Comparison of ENCODE assay signal across 1 cellular context in the genomic region with DNA sequence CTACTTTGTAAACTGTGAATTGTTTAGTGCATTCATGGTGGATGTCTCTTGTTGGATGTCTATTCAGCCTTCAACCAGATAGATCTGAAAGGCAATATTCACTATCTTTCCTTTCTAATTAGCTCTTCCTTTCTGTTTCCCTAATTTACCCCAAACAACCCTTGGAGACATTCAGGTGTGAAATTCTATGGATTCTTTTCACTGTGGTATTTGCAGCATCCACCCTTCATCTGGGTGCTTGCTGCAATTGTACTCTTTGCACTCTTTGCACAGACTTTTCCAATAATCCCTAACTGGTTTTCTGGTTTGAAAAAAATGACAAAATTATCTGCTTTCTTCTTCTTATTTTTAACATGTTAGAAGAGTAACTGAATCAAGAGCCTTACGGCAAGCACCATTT.
TF ChIP-seq lines count a peak whose summit lies in the region.

No MANE protein-coding gene starts in this region.

TF ChIP-seq in GM23338, 12 proteins besides CTCF, POLR2A, EP300 and RAD21 (continued from another document):
- TF ChIP-seq, protein P1, sequence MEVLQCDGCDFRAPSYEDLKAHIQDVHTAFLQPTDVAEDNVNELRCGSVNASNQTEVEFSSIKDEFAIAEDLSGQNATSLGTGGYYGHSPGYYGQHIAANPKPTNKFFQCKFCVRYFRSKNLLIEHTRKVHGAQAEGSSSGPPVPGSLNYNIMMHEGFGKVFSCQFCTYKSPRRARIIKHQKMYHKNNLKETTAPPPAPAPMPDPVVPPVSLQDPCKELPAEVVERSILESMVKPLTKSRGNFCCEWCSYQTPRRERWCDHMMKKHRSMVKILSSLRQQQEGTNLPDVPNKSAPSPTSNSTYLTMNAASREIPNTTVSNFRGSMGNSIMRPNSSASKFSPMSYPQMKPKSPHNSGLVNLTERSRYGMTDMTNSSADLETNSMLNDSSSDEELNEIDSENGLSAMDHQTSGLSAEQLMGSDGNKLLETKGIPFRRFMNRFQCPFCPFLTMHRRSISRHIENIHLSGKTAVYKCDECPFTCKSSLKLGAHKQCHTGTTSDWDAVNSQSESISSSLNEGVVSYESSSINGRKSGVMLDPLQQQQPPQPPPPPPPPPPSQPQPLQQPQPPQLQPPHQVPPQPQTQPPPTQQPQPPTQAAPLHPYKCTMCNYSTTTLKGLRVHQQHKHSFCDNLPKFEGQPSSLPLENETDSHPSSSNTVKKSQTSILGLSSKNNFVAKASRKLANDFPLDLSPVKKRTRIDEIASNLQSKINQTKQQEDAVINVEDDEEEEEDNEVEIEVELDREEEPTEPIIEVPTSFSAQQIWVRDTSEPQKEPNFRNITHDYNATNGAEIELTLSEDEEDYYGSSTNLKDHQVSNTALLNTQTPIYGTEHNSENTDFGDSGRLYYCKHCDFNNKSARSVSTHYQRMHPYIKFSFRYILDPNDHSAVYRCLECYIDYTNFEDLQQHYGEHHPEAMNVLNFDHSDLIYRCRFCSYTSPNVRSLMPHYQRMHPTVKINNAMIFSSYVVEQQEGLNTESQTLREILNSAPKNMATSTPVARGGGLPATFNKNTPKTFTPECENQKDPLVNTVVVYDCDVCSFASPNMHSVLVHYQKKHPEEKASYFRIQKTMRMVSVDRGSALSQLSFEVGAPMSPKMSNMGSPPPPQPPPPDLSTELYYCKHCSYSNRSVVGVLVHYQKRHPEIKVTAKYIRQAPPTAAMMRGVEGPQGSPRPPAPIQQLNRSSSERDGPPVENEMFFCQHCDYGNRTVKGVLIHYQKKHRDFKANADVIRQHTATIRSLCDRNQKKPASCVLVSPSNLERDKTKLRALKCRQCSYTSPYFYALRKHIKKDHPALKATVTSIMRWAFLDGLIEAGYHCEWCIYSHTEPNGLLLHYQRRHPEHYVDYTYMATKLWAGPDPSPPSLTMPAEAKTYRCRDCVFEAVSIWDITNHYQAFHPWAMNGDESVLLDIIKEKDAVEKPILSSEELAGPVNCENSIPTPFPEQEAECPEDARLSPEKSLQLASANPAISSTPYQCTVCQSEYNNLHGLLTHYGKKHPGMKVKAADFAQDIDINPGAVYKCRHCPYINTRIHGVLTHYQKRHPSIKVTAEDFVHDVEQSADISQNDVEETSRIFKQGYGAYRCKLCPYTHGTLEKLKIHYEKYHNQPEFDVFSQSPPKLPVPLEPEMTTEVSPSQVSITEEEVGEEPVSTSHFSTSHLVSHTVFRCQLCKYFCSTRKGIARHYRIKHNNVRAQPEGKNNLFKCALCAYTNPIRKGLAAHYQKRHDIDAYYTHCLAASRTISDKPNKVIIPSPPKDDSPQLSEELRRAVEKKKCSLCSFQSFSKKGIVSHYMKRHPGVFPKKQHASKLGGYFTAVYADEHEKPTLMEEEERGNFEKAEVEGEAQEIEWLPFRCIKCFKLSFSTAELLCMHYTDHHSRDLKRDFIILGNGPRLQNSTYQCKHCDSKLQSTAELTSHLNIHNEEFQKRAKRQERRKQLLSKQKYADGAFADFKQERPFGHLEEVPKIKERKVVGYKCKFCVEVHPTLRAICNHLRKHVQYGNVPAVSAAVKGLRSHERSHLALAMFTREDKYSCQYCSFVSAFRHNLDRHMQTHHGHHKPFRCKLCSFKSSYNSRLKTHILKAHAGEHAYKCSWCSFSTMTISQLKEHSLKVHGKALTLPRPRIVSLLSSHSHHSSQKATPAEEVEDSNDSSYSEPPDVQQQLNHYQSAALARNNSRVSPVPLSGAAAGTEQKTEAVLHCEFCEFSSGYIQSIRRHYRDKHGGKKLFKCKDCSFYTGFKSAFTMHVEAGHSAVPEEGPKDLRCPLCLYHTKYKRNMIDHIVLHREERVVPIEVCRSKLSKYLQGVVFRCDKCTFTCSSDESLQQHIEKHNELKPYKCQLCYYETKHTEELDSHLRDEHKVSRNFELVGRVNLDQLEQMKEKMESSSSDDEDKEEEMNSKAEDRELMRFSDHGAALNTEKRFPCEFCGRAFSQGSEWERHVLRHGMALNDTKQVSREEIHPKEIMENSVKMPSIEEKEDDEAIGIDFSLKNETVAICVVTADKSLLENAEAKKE (CRISPR knock-in tag; IDR thresholded peaks at IDR 0.05): no peak
- TF ChIP-seq ZNF331 (CRISPR knock-in tag; IDR thresholded peaks at IDR 0.05; ENCODE audit: low read depth) (no peak), JUNB (IDR thresholded peaks at IDR 0.05; ENCODE audit: unreplicated experiment) (no peak), STAT1 (IDR thresholded peaks at IDR 0.05; ENCODE audit: unreplicated experiment) (no peak), EZH2 (IDR thresholded peaks at IDR 0.05; ENCODE audit: low read depth, unreplicated experiment) (no peak)
- TF ChIP-seq, protein P2, sequence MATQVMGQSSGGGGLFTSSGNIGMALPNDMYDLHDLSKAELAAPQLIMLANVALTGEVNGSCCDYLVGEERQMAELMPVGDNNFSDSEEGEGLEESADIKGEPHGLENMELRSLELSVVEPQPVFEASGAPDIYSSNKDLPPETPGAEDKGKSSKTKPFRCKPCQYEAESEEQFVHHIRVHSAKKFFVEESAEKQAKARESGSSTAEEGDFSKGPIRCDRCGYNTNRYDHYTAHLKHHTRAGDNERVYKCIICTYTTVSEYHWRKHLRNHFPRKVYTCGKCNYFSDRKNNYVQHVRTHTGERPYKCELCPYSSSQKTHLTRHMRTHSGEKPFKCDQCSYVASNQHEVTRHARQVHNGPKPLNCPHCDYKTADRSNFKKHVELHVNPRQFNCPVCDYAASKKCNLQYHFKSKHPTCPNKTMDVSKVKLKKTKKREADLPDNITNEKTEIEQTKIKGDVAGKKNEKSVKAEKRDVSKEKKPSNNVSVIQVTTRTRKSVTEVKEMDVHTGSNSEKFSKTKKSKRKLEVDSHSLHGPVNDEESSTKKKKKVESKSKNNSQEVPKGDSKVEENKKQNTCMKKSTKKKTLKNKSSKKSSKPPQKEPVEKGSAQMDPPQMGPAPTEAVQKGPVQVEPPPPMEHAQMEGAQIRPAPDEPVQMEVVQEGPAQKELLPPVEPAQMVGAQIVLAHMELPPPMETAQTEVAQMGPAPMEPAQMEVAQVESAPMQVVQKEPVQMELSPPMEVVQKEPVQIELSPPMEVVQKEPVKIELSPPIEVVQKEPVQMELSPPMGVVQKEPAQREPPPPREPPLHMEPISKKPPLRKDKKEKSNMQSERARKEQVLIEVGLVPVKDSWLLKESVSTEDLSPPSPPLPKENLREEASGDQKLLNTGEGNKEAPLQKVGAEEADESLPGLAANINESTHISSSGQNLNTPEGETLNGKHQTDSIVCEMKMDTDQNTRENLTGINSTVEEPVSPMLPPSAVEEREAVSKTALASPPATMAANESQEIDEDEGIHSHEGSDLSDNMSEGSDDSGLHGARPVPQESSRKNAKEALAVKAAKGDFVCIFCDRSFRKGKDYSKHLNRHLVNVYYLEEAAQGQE (IDR thresholded peaks at IDR 0.05; ENCODE audit: unreplicated experiment): no peak
